ENCODE assay signal across 9 cellular contexts in genomic region chr9:93501406-93501805, GRCh38. TPM values are rescaled to one million over a fixed set of nuclear protein-coding genes. Genes with fewer than 3 reads are reported as not detected.
DNase-seq lines count a peak whose midpoint lies in the region; ATAC-seq and TF ChIP-seq lines count a peak whose summit lies in the region.
"Had no signal": no experiment of that assay in that cellular context is flagged by ENCODE, and none has a peak within 500 bp of the region (broad histone marks: within the 10 kb centered on the region; RNA-seq: fewer than 3 reads in every experiment).

No MANE protein-coding gene starts in this region.

- DNase-seq in HL-60 (ENCODE audit: low read depth in 1 of 2, low spot score in 1 of 2) (no peak), glutamatergic neuron (no peak), spleen (no peak), putamen (ENCODE audit: low spot score) (no peak), head of caudate nucleus (no peak), epidermal melanocyte (ENCODE audit: insufficient read length, low spot score) (no peak)
- no peak for DNase-seq in activated T-helper 1 cell treated with anti-CD3 and anti-CD28 coated beads, Interleukin-12 subunit alpha, Interleukin-12 subunit beta, Interleukin-2, Interleukin-4 antibody, amounts not matched to agents 30 ng/mL and 10 ng/mL and 1 ng/mL, durations not matched to agents 14 hours and 24 hours and 36 hours (ENCODE audit: low spot score)

- peaks cover 49% of the 10 kb centered on the region for H3K4me1 Mint-ChIP-seq in activated T-helper 1 cell treated with anti-CD3 and anti-CD28 coated beads, Interleukin-12 subunit alpha, Interleukin-12 subunit beta, Interleukin-2, Interleukin-4 antibody, amounts not matched to agents 30 ng/mL and 10 ng/mL and 1 ng/mL, durations not matched to agents 14 hours and 24 hours and 36 hours (ENCODE audit: low read depth)
- peaks cover 7% of the 10 kb centered on the region for H3K4me1 Mint-ChIP-seq in glutamatergic neuron (ENCODE audit: low read depth, unreplicated experiment)

- H3K9me3 ChIP-seq in spleen: no peaks in the 10 kb centered on the region

- intact Hi-C loops in activated T-helper 1 cell treated with anti-CD3 and anti-CD28 coated beads, Interleukin-12 subunit alpha, Interleukin-12 subunit beta, Interleukin-2, Interleukin-4 antibody, amounts not matched to agents 30 ng/mL and 10 ng/mL and 1 ng/mL, durations not matched to agents 14 hours and 24 hours and 36 hours (cut with micrococcal nuclease): loop anchor here (2.0 kb wide), 2 partner anchors 39 to 49 kb away; partner anchors contain the start of gene FAM120AOS
- intact Hi-C loops in spleen (cut with DNase I; ENCODE audit: low total_unique reads): no loop called here
- intact Hi-C loops in head of caudate nucleus (cut with DNase I): no loop called here

- H3K27me3 Mint-ChIP-seq in activated T-helper 1 cell treated with anti-CD3 and anti-CD28 coated beads, Interleukin-12 subunit alpha, Interleukin-12 subunit beta, Interleukin-2, Interleukin-4 antibody, amounts not matched to agents 30 ng/mL and 10 ng/mL and 1 ng/mL, durations not matched to agents 14 hours and 24 hours and 36 hours (ENCODE audit: insufficient read depth): no peaks in the 10 kb centered on the region
- H3K27me3 Mint-ChIP-seq in glutamatergic neuron (ENCODE audit: unreplicated experiment): peaks cover 3% of the 10 kb centered on the region

- H3K4me3 Mint-ChIP-seq in activated T-helper 1 cell treated with anti-CD3 and anti-CD28 coated beads, Interleukin-12 subunit alpha, Interleukin-12 subunit beta, Interleukin-2, Interleukin-4 antibody, amounts not matched to agents 30 ng/mL and 10 ng/mL and 1 ng/mL, durations not matched to agents 14 hours and 24 hours and 36 hours: peak overlapping the region; percentile 81
- H3K4me3 Mint-ChIP-seq in glutamatergic neuron (ENCODE audit: unreplicated experiment): no peak overlapping the region
- H3K4me3 Mint-ChIP-seq: neural crest cell had no signal

- TF ChIP-seq POLR2A in spleen (IDR thresholded peaks at IDR 0.05): no peak

- no peak overlapping the region for H3K4me3 ChIP-seq in HL-60 (replicated peaks; ENCODE audit: insufficient read depth, low read length)
- H3K4me3 ChIP-seq in spleen: peak overlapping the region in 6 of 8 donors; percentile 19 to 61 (median 32)

- 24 to 38% (median 27%) methylated on average over 4 of the region's 4 CpGs for WGBS in spleen, 5 donors

- H3K9me3 Mint-ChIP-seq in activated T-helper 1 cell treated with anti-CD3 and anti-CD28 coated beads, Interleukin-12 subunit alpha, Interleukin-12 subunit beta, Interleukin-2, Interleukin-4 antibody, amounts not matched to agents 30 ng/mL and 10 ng/mL and 1 ng/mL, durations not matched to agents 14 hours and 24 hours and 36 hours: no peaks in the 10 kb centered on the region
- peaks cover 4% of the 10 kb centered on the region for H3K9me3 Mint-ChIP-seq in glutamatergic neuron (ENCODE audit: unreplicated experiment)
- H3K9me3 Mint-ChIP-seq: neural crest cell had no signal

- peaks cover 3 to 54% (median 33%) of the 10 kb centered on the region in 6 donors for H3K36me3 ChIP-seq in spleen

- peak overlapping the region; percentile 13 for H3K27ac ChIP-seq in HL-60 (replicated peaks)
- peak overlapping the region; percentile 31 to 94 (median 74) for H3K27ac ChIP-seq in spleen

- H3K27ac Mint-ChIP-seq in activated T-helper 1 cell treated with anti-CD3 and anti-CD28 coated beads, Interleukin-12 subunit alpha, Interleukin-12 subunit beta, Interleukin-2, Interleukin-4 antibody, amounts not matched to agents 30 ng/mL and 10 ng/mL and 1 ng/mL, durations not matched to agents 14 hours and 24 hours and 36 hours: peak overlapping the region; percentile 72
- H3K27ac Mint-ChIP-seq in glutamatergic neuron (ENCODE audit: unreplicated experiment): peak overlapping the region; percentile 44

- peaks cover 56% of the 10 kb centered on the region for H3K36me3 Mint-ChIP-seq in activated T-helper 1 cell treated with anti-CD3 and anti-CD28 coated beads, Interleukin-12 subunit alpha, Interleukin-12 subunit beta, Interleukin-2, Interleukin-4 antibody, amounts not matched to agents 30 ng/mL and 10 ng/mL and 1 ng/mL, durations not matched to agents 14 hours and 24 hours and 36 hours (ENCODE audit: low read depth)
- no peaks in the 10 kb centered on the region for H3K36me3 Mint-ChIP-seq in glutamatergic neuron (ENCODE audit: unreplicated experiment)

- TF ChIP-seq CTCF in HL-60 (IDR thresholded peaks at IDR 0.05; ENCODE audit: insufficient read depth, low read length) (no peak), glutamatergic neuron (IDR thresholded peaks at IDR 0.05; ENCODE audit: partially characterized antibody, unreplicated experiment) (no peak), spleen (IDR thresholded peaks at IDR 0.05 in 8 of 11, conservative IDR thresholded peaks at IDR 0.05 in 3 of 11) (no peak)

- H3K4me1 ChIP-seq in spleen: peaks cover 4 to 67% (median 41%) of the 10 kb centered on the region in 6 donors

- H3K27me3 ChIP-seq in HL-60 (ENCODE audit: insufficient read depth, poor library complexity, severe bottlenecking) (no peaks in the 10 kb centered on the region), spleen (replicated peaks in 1 of 7) (no peaks in the 10 kb centered on the region)

- ATAC-seq in HG03469 (IDR thresholded peaks at IDR 0.05; ENCODE audit: unreplicated experiment): no peak

RNA-seq across cellular contexts. Expression of gene FAM120AOS, which starts 48.0 kb away (rescaled TPM):
- total RNA-seq in activated T-helper 1 cell treated with anti-CD3 and anti-CD28 coated beads, Interleukin-12 subunit alpha, Interleukin-12 subunit beta, Interleukin-2, Interleukin-4 antibody, amounts not matched to agents 30 ng/mL and 10 ng/mL and 1 ng/mL, durations not matched to agents 14 hours and 24 hours and 36 hours: 31.2 and 38.8 TPM in 2 replicates
- total RNA-seq in glutamatergic neuron (ENCODE audit: unreplicated experiment): 24.2 TPM
- 10 to 100 TPM; 30.8 to 46.8 (median 39.7) TPM for total RNA-seq in spleen
- polyA plus RNA-seq in spleen: 10 to 100 TPM; 20.6 to 31.2 (median 27.2) TPM

RNA-seq across cellular contexts. Expression of gene FAM120A, which starts 49.9 kb away (rescaled TPM):
- total RNA-seq in activated T-helper 1 cell treated with anti-CD3 and anti-CD28 coated beads, Interleukin-12 subunit alpha, Interleukin-12 subunit beta, Interleukin-2, Interleukin-4 antibody, amounts not matched to agents 30 ng/mL and 10 ng/mL and 1 ng/mL, durations not matched to agents 14 hours and 24 hours and 36 hours: 145 and 147 TPM in 2 replicates
- 32.3 TPM for total RNA-seq in glutamatergic neuron (ENCODE audit: unreplicated experiment)
- total RNA-seq in spleen: 100 to 1,000 TPM in 5 of 7 donors, 10 to 100 TPM in 2; 96.7 to 116 (median 108) TPM
- polyA plus RNA-seq in spleen: 10 to 100 TPM; 33.0 to 45.8 (median 36.7) TPM
